ENCODE assay signal across 10 cellular contexts in genomic region chr19:11087870-11088507, GRCh38. TPM values are rescaled to one million over a fixed set of nuclear protein-coding genes. Genes with fewer than 3 reads are reported as not detected.
A peak's percentile ranks its signal among the peaks of the same experiment; 100 is the strongest.
DNase-seq lines count a peak whose midpoint lies in the region; ATAC-seq, FAIRE-seq and TF ChIP-seq lines count a peak whose summit lies in the region.
"Had no signal": no experiment of that assay in that cellular context is flagged by ENCODE, and none has a peak within 500 bp of the region (broad histone marks: within the 10 kb centered on the region; RNA-seq: fewer than 3 reads in every experiment).

No MANE protein-coding gene starts in this region.

- no peak overlapping the region for H4K8ac ChIP-seq in neuronal stem cell (ENCODE audit: low read depth, low read length)

- no CpG with 5 or more reads among the region's 4 CpGs for WGBS in neuronal stem cell (ENCODE audit: extremely low coverage in 2 of 2, insufficient read length in 2 of 2, insufficient replicate concordance in 1 of 2), 2 donors

- in situ Hi-C loops in Panc1 (cut with HindIII; ENCODE audit: low pct_unique_long_range_greater_than_20kb, low sequenced_read_pairs): no loop called here

- H3K27me3 Mint-ChIP-seq in Caco-2 (ENCODE audit: insufficient read depth, unreplicated experiment): no peaks in the 10 kb centered on the region
- H3K27me3 Mint-ChIP-seq: activated naive CD4-positive, alpha-beta T cell treated with anti-CD3 and anti-CD28 coated beads, Interleukin-2, amount 50 U/mL, for 24 hours had no signal

- H3K18ac ChIP-seq in neuronal stem cell (ENCODE audit: low read length): no peak overlapping the region

- no peaks in the 10 kb centered on the region for H3K4me1 Mint-ChIP-seq in Caco-2 (ENCODE audit: low read depth, unreplicated experiment)

- TF ChIP-seq CTCF in Caco-2 (IDR thresholded peaks at IDR 0.05; ENCODE audit: insufficient read depth in 1 of 2, low read depth in 1 of 2, low read length in 1 of 2, severe bottlenecking in 1 of 2, unreplicated experiment in 1 of 2): no peak
- no peak for TF ChIP-seq CTCF in Panc1 (IDR thresholded peaks at IDR 0.05)
- no peak for TF ChIP-seq CTCF in endothelial cell of umbilical vein (IDR thresholded peaks at IDR 0.05; ENCODE audit: extremely low read depth in 1 of 2, insufficient read depth in 1 of 2, low read depth in 1 of 2, low read length in 2 of 2)

- peaks cover 2% of the 10 kb centered on the region for H4K20me1 ChIP-seq in endothelial cell of umbilical vein (replicated peaks; ENCODE audit: control insufficient read depth, extremely low read depth, insufficient read depth, low read length)

- no peak overlapping the region for H2BK12ac ChIP-seq in neuronal stem cell (ENCODE audit: low read length)

- no peak overlapping the region for H2BK5ac ChIP-seq in neuronal stem cell (ENCODE audit: low read length)

- intact Hi-C loops in Caco-2 (cut with micrococcal nuclease; ENCODE audit: unreplicated experiment): no loop called here
- intact Hi-C loops in Panc1 (cut with micrococcal nuclease; ENCODE audit: unreplicated experiment): no loop called here
- intact Hi-C loops in endothelial cell of umbilical vein (cut with micrococcal nuclease): loop anchor here (5.0 kb wide), 1 partner anchor 36 kb away; no protein-coding TSS in a partner anchor

- CTCF ChIA-PET in Caco-2 (lab: Charles Lee) (interaction anchor here (0.6 kb wide), 1 partner anchor 707 kb away, joined by 3 read pairs; the partner anchor contains the start of gene TYK2), Panc1 (lab: Charles Lee) (no interaction called here), endothelial cell of umbilical vein (lab: Charles Lee) (interaction anchor here (0.7 to 4.0 kb wide), 4 partner anchors 38 to 152 kb away, joined by 4 to 25 read pairs (median 8); no protein-coding TSS in a partner anchor)

- peak overlapping the region; percentile 90 for H3K4me3 Mint-ChIP-seq in Caco-2 (ENCODE audit: unreplicated experiment)

- H3K36me3 Mint-ChIP-seq in Caco-2 (ENCODE audit: insufficient read depth, unreplicated experiment): peaks cover 40% of the 10 kb centered on the region
- H3K36me3 Mint-ChIP-seq: activated naive CD4-positive, alpha-beta T cell treated with anti-CD3 and anti-CD28 coated beads, Interleukin-2, amount 50 U/mL, for 24 hours had no signal

- peaks cover 30% of the 10 kb centered on the region for H3K79me2 ChIP-seq in endothelial cell of umbilical vein (ENCODE audit: control insufficient read depth, insufficient read depth, low read length)

- POLR2A ChIA-PET in Caco-2 (lab: Charles Lee): interaction anchor here (0.6 kb wide), 1 partner anchor 113 kb away, joined by 4 read pairs; no protein-coding TSS in a partner anchor
- POLR2A ChIA-PET in Panc1 (lab: Charles Lee): interaction anchor here (0.6 kb wide), 1 partner anchor 158 kb away, joined by 4 read pairs; no protein-coding TSS in a partner anchor
- POLR2A ChIA-PET in endothelial cell of umbilical vein (lab: Charles Lee): interaction anchor here (0.6 kb wide), 1 partner anchor 16 kb away, joined by 7 read pairs; no protein-coding TSS in a partner anchor

- H3K23ac ChIP-seq in neuronal stem cell (ENCODE audit: low read depth, low read length, poor library complexity): no peak overlapping the region

- H3K4me1 ChIP-seq in Caco-2 (peaks cover 24% of the 10 kb centered on the region), Panc1 (ENCODE audit: control insufficient read depth, insufficient read depth, low read length) (peaks cover 26% of the 10 kb centered on the region), endothelial cell of umbilical vein (ENCODE audit: control insufficient read depth, extremely low read depth, insufficient read depth, low read length) (peaks cover 43% of the 10 kb centered on the region), neuronal stem cell (ENCODE audit: control insufficient read depth in 2 of 2, insufficient read depth in 1 of 2, low read depth in 1 of 2, low read length in 2 of 2) (peaks cover 7 to 12% of the 10 kb centered on the region in 2 donors)

- H3K9me1 ChIP-seq in endothelial cell of umbilical vein (replicated peaks; ENCODE audit: control insufficient read depth, extremely low read depth, insufficient read depth, low read length): no peaks in the 10 kb centered on the region

- H3K14ac ChIP-seq in neuronal stem cell (ENCODE audit: low read length): no peak overlapping the region

- no TSS peak for BruUV-seq in Caco-2 (replicated peaks; lab: Mats Ljungman, UMichigan)
- BruUV-seq in Panc1 (replicated peaks; lab: Mats Ljungman, UMichigan): no TSS peak
- BruUV-seq in endothelial cell of umbilical vein (replicated peaks; lab: Mats Ljungman, UMichigan): no TSS peak

- H4K91ac ChIP-seq in neuronal stem cell (ENCODE audit: low read depth, low read length, poor library complexity): no peak overlapping the region

- no peaks in the 10 kb centered on the region for H3K9me3 ChIP-seq in Caco-2
- H3K9me3 ChIP-seq in Panc1 (ENCODE audit: control insufficient read depth, insufficient read depth, low read depth, low read length): no peaks in the 10 kb centered on the region
- H3K9me3 ChIP-seq in endothelial cell of umbilical vein (replicated peaks; ENCODE audit: control insufficient read depth, insufficient read depth, low read length): no peaks in the 10 kb centered on the region
- H3K9me3 ChIP-seq in neuronal stem cell (replicated peaks in 1 of 2; ENCODE audit: control insufficient read depth in 2 of 2, insufficient read depth in 1 of 2, low read depth in 1 of 2, low read length in 2 of 2): no peaks in the 10 kb centered on the region

- H3K4me2 ChIP-seq in endothelial cell of umbilical vein (ENCODE audit: insufficient read depth, low read length) (peak overlapping the region; percentile 93), neuronal stem cell (ENCODE audit: insufficient read depth, low read length, poor library complexity, severe bottlenecking) (no peak overlapping the region)

- ATAC-seq in Panc1 (no peak), HG02981 (IDR thresholded peaks at IDR 0.05; ENCODE audit: unreplicated experiment) (no peak), HG03439 (IDR thresholded peaks at IDR 0.05; ENCODE audit: unreplicated experiment) (no peak), HG03460 (IDR thresholded peaks at IDR 0.05; ENCODE audit: unreplicated experiment) (no peak), HG03432 (IDR thresholded peaks at IDR 0.05; ENCODE audit: unreplicated experiment) (no peak)

- peak overlapping the region; percentile 99 for H3K27ac Mint-ChIP-seq in Caco-2 (ENCODE audit: unreplicated experiment)

- H3K36me3 ChIP-seq in Caco-2 (ENCODE audit: control insufficient read depth, insufficient read depth, low read length): peaks cover 6% of the 10 kb centered on the region
- peaks cover 5% of the 10 kb centered on the region for H3K36me3 ChIP-seq in Panc1 (ENCODE audit: control insufficient read depth, insufficient read depth, low read length)
- H3K36me3 ChIP-seq in endothelial cell of umbilical vein (ENCODE audit: control insufficient read depth in 2 of 2, extremely low read depth in 1 of 2, insufficient read depth in 2 of 2, low read length in 2 of 2): no peaks in the 10 kb centered on the region
- peaks cover 12 to 25% of the 10 kb centered on the region in 2 donors for H3K36me3 ChIP-seq in neuronal stem cell (replicated peaks in 1 of 2; ENCODE audit: control insufficient read depth in 2 of 2, insufficient read depth in 2 of 2, low read length in 2 of 2)

- H3K27me3 ChIP-seq in Caco-2 (replicated peaks; ENCODE audit: control insufficient read depth, insufficient read depth, low read length): no peaks in the 10 kb centered on the region
- H3K27me3 ChIP-seq in Panc1 (ENCODE audit: control insufficient read depth, insufficient read depth, low read length): no peaks in the 10 kb centered on the region
- no peaks in the 10 kb centered on the region for H3K27me3 ChIP-seq in endothelial cell of umbilical vein (ENCODE audit: control insufficient read depth in 2 of 2, insufficient read depth in 2 of 2, low read length in 2 of 2)
- H3K27me3 ChIP-seq in neuronal stem cell (ENCODE audit: control insufficient read depth in 3 of 3, insufficient read depth in 3 of 3, low read depth in 1 of 3, low read length in 3 of 3): no peaks in the 10 kb centered on the region

- no peak overlapping the region for H2BK120ac ChIP-seq in neuronal stem cell (ENCODE audit: low read depth, low read length)

- H2AFZ ChIP-seq in endothelial cell of umbilical vein (ENCODE audit: low read depth, low read length): no peak overlapping the region
- no peak overlapping the region for H2AFZ ChIP-seq in neuronal stem cell (ENCODE audit: low read length)

- H3K9me3 Mint-ChIP-seq in Caco-2 (ENCODE audit: unreplicated experiment): no peaks in the 10 kb centered on the region
- H3K9me3 Mint-ChIP-seq: activated naive CD4-positive, alpha-beta T cell treated with anti-CD3 and anti-CD28 coated beads, Interleukin-2, amount 50 U/mL, for 24 hours had no signal

- H3K27ac ChIP-seq in Panc1 (ENCODE audit: low read length): peak overlapping the region; percentile 97
- peak overlapping the region; percentile 87 for H3K27ac ChIP-seq in endothelial cell of umbilical vein (ENCODE audit: insufficient read depth, low read depth, low read length)
- no peak overlapping the region for H3K27ac ChIP-seq in neuronal stem cell (replicated peaks; ENCODE audit: low read length)

- no peak for FAIRE-seq in endothelial cell of umbilical vein (lab: Jason Lieb, UNC)
- FAIRE-seq: RCC 7860 had no signal

- no peak overlapping the region for H3K4ac ChIP-seq in neuronal stem cell (ENCODE audit: low read length)

- peak overlapping the region; percentile 87 for H3K4me3 ChIP-seq in Caco-2 (ENCODE audit: low read depth, low read length)
- peak overlapping the region in 1 of 2 experiments; percentile 82; a peak in 2 of 4 replicates for H3K4me3 ChIP-seq in Panc1 (ENCODE audit: low read depth in 2 of 2, low read length in 2 of 2)
- no peak overlapping the region for H3K4me3 ChIP-seq in endothelial cell of umbilical vein (replicated peaks in 1 of 3; ENCODE audit: insufficient read depth in 1 of 3, low read depth in 1 of 3, low read length in 3 of 3)
- peak overlapping the region in 1 of 2 donors; percentile 56 for H3K4me3 ChIP-seq in neuronal stem cell (ENCODE audit: low read length in 2 of 2)

- dilution Hi-C loops in endothelial cell of umbilical vein (cut with MboI; ENCODE audit: extremely low pct_ligation_motif_present, low sequenced_read_pairs): no loop called here

- H2BK15ac ChIP-seq in neuronal stem cell (ENCODE audit: low read length): no peak overlapping the region

- peaks cover 2% of the 10 kb centered on the region for H3K79me1 ChIP-seq in neuronal stem cell (ENCODE audit: low read depth, low read length)

- TF ChIP-seq POLR2A in endothelial cell of umbilical vein (IDR thresholded peaks at IDR 0.05; ENCODE audit: low read depth, low read length): no peak

- DNase-seq in Caco-2: no peak
- DNase-seq in Panc1 (ENCODE audit: low read depth, low spot score): no peak
- no peak for DNase-seq in endothelial cell of umbilical vein (ENCODE audit: low read depth, low spot score)
- DNase-seq in neuronal stem cell (ENCODE audit: low spot score): no peak

- H3K9ac ChIP-seq in endothelial cell of umbilical vein (replicated peaks; ENCODE audit: extremely low read depth, insufficient read depth, low read length) (peak overlapping the region; percentile 94), neuronal stem cell (ENCODE audit: low read depth, low read length, poor library complexity) (no peak overlapping the region)

- H2AK5ac ChIP-seq in neuronal stem cell (ENCODE audit: low read depth, low read length): peak overlapping the region; percentile 24

RNA-seq across cellular contexts. Expression of gene LDLR, which starts 1.3 kb away (rescaled TPM):
- total RNA-seq in Caco-2 (2022) (68.9 and 83.4 TPM in 2 replicates), Panc1 (2021; ENCODE audit: unreplicated experiment) (203 TPM), endothelial cell of umbilical vein (174 and 175 TPM in 2 replicates)
- polyA plus RNA-seq in Panc1 (2012; ENCODE audit: insufficient read length): 110 TPM
- 142 and 144 TPM in 2 replicates for polyA plus RNA-seq in endothelial cell of umbilical vein
- 107 and 108 TPM in 2 replicates for polyA plus RNA-seq in endothelial cell of umbilical vein (2011; cell fraction: cytosol; rRNA removed)
- 157 and 164 TPM in 2 replicates for polyA plus RNA-seq in endothelial cell of umbilical vein (2011; cell fraction: nucleus; rRNA removed)
- polyA plus RNA-seq in endothelial cell of umbilical vein (2012): 85.7 and 89.1 TPM in 2 replicates
- 235 and 252 TPM in 2 replicates for polyA minus RNA-seq in endothelial cell of umbilical vein
- polyA minus RNA-seq in endothelial cell of umbilical vein (2011; cell fraction: cytosol; rRNA and poly(A)+ RNA removed): 65.0 TPM
- 177 and 178 TPM in 2 replicates for polyA minus RNA-seq in endothelial cell of umbilical vein (2011; cell fraction: nucleus; rRNA and poly(A)+ RNA removed)
- polyA plus RNA-seq in neuronal stem cell (2013, experiment 1 of 2): 54.8 TPM
- 55.5 TPM for polyA plus RNA-seq in neuronal stem cell (2013, experiment 2 of 2)
